In genomic region chr1:216425577-216425976, GRCh38 we compare ENCODE assay signal across 1 cellular context.
TF ChIP-seq lines count a peak whose summit lies in the region.

No MANE protein-coding gene starts in this region.

TF ChIP-seq in H1, 55 proteins besides CTCF, POLR2A, EP300 and RAD21:
- no peak for TF ChIP-seq TBP (IDR thresholded peaks at IDR 0.05; ENCODE audit: low read depth, low read length)
- no peak for TF ChIP-seq ASH2L (IDR thresholded peaks at IDR 0.05; ENCODE audit: low read length)
- no peak for TF ChIP-seq CHD2 (IDR thresholded peaks at IDR 0.05; ENCODE audit: low read length)
- no peak for TF ChIP-seq TAF1 (IDR thresholded peaks at IDR 0.05; ENCODE audit: low read depth, low read length)
- no peak for TF ChIP-seq EZH2 (IDR thresholded peaks at IDR 0.05; ENCODE audit: low read depth, low read length, severe bottlenecking)
- no peak for TF ChIP-seq NANOG (IDR thresholded peaks at IDR 0.05; ENCODE audit: insufficient read depth, low read depth, low read length, poor library complexity, severe bottlenecking)
- no peak for TF ChIP-seq YY1 (IDR thresholded peaks at IDR 0.05; ENCODE audit: low read depth, low read length)
- TF ChIP-seq SRF (IDR thresholded peaks at IDR 0.05; ENCODE audit: low read depth, low read length) = no peak
- TF ChIP-seq KDM1A (IDR thresholded peaks at IDR 0.05; ENCODE audit: borderline replicate concordance, low read length) = no peak
- TF ChIP-seq RXRA (IDR thresholded peaks at IDR 0.05; ENCODE audit: insufficient read depth, low read depth, low read length) = no peak
- no peak for TF ChIP-seq SP2 (IDR thresholded peaks at IDR 0.05; ENCODE audit: low read length)
- no peak for TF ChIP-seq ATF2 (IDR thresholded peaks at IDR 0.05; ENCODE audit: low read length)
- no peak for TF ChIP-seq SP1 (IDR thresholded peaks at IDR 0.05; ENCODE audit: low read depth, low read length)
- TF ChIP-seq HDAC2 (IDR thresholded peaks at IDR 0.05; ENCODE audit: borderline replicate concordance in 1 of 2, low read depth in 2 of 2, low read length in 2 of 2) = no peak
- TF ChIP-seq SP4 (IDR thresholded peaks at IDR 0.05; ENCODE audit: low read length) = no peak
- TF ChIP-seq BRCA1 (IDR thresholded peaks at IDR 0.05; ENCODE audit: low read depth, low read length) = no peak
- TF ChIP-seq FOSL1 (IDR thresholded peaks at IDR 0.05; ENCODE audit: insufficient read depth, low read depth, low read length) = no peak
- no peak for TF ChIP-seq ATF3 (IDR thresholded peaks at IDR 0.05; ENCODE audit: insufficient read depth, low read depth, low read length)
